Comparison of ENCODE assay signal across 1 cellular context in the genomic region with DNA sequence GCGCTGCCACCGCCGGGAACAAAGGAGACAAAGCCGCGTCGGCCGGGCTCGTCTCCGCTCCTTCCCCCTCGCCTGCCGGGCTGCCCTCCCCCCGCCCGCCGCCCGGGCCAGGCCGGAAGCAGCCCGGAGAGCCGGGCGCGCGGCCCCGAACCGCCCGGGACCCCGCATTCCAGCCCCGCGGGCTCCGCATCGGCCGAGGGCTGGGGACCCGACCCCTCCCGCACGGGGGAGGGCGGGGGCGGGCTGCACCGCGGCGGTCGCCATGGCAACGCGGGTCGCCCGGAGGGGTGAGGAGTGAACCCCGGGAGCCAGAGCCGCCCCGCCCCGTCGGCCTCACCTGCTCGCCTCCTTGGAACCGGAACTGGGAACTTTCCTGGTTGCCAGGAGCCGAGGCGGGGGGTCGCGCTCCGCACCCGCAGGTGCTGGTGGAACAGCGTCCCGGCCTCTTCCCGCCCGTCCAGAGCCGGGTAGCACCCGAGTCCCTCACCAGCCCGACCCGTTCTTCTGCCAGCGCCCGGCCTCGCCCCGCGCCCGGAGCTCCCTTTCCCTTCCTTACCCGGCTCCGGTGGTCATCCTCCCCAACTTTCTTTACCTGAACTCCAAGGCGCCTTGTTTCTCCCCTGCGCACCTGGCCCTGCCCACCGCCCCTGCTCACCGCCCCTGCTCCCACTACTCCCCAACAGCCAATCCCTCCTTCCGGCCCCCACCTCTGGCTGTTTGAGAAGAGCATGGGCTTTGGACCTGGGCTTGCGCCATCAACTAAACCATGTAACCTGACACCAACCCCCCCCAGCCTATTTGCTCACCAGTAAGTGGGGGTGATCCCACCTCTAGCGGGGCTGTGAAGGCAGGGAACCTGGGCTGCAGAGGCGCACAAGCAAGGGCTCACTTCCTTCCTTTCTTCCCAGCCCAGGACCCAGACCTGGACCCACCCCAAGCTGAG.
TF ChIP-seq lines count a peak whose summit lies in the region.

A gene with protein sequence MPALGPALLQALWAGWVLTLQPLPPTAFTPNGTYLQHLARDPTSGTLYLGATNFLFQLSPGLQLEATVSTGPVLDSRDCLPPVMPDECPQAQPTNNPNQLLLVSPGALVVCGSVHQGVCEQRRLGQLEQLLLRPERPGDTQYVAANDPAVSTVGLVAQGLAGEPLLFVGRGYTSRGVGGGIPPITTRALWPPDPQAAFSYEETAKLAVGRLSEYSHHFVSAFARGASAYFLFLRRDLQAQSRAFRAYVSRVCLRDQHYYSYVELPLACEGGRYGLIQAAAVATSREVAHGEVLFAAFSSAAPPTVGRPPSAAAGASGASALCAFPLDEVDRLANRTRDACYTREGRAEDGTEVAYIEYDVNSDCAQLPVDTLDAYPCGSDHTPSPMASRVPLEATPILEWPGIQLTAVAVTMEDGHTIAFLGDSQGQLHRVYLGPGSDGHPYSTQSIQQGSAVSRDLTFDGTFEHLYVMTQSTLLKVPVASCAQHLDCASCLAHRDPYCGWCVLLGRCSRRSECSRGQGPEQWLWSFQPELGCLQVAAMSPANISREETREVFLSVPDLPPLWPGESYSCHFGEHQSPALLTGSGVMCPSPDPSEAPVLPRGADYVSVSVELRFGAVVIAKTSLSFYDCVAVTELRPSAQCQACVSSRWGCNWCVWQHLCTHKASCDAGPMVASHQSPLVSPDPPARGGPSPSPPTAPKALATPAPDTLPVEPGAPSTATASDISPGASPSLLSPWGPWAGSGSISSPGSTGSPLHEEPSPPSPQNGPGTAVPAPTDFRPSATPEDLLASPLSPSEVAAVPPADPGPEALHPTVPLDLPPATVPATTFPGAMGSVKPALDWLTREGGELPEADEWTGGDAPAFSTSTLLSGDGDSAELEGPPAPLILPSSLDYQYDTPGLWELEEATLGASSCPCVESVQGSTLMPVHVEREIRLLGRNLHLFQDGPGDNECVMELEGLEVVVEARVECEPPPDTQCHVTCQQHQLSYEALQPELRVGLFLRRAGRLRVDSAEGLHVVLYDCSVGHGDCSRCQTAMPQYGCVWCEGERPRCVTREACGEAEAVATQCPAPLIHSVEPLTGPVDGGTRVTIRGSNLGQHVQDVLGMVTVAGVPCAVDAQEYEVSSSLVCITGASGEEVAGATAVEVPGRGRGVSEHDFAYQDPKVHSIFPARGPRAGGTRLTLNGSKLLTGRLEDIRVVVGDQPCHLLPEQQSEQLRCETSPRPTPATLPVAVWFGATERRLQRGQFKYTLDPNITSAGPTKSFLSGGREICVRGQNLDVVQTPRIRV (N-terminal part only) (minus strand): TSS at position 671 of the 943 bp plus-strand sequence. CDS start 5,475 bp downstream, outside the sequence.

TF ChIP-seq in HepG2, 621 proteins besides CTCF, POLR2A, EP300 and RAD21 (continued from another document and continues in another):
- TF ChIP-seq, protein P1, sequence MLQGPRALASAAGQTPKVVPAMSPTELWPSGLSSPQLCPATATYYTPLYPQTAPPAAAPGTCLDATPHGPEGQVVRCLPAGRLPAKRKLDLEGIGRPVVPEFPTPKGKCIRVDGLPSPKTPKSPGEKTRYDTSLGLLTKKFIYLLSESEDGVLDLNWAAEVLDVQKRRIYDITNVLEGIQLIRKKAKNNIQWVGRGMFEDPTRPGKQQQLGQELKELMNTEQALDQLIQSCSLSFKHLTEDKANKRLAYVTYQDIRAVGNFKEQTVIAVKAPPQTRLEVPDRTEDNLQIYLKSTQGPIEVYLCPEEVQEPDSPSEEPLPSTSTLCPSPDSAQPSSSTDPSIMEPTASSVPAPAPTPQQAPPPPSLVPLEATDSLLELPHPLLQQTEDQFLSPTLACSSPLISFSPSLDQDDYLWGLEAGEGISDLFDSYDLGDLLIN (CRISPR knock-in tag; IDR thresholded peaks at IDR 0.05; ENCODE audit: borderline replicate concordance), result 0 out of 2 replicates have a peak, but pooled peaks have one; percentile 16
- TF ChIP-seq ZBTB1 (CRISPR knock-in tag; IDR thresholded peaks at IDR 0.05; ENCODE audit: borderline replicate concordance), result no peak
- TF ChIP-seq, protein P2, sequence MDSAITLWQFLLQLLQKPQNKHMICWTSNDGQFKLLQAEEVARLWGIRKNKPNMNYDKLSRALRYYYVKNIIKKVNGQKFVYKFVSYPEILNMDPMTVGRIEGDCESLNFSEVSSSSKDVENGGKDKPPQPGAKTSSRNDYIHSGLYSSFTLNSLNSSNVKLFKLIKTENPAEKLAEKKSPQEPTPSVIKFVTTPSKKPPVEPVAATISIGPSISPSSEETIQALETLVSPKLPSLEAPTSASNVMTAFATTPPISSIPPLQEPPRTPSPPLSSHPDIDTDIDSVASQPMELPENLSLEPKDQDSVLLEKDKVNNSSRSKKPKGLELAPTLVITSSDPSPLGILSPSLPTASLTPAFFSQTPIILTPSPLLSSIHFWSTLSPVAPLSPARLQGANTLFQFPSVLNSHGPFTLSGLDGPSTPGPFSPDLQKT (CRISPR knock-in tag; IDR thresholded peaks at IDR 0.05; ENCODE audit: borderline replicate concordance), result no peak
- TF ChIP-seq TBL1XR1 (IDR thresholded peaks at IDR 0.05; ENCODE audit: borderline replicate concordance, low read length, partially characterized antibody), result peak; percentile 80
- TF ChIP-seq ZNF138 (CRISPR knock-in tag; IDR thresholded peaks at IDR 0.05; ENCODE audit: low read depth), result no peak
- peak; percentile 38; the same call in 1 of the 2 replicates for TF ChIP-seq GATA4 (IDR thresholded peaks at IDR 0.05; ENCODE audit: borderline replicate concordance, low read depth)
- TF ChIP-seq FOXP1 (IDR thresholded peaks at IDR 0.05), result no peak
- peak; percentile 74 for TF ChIP-seq FOXP1 (CRISPR knock-in tag; IDR thresholded peaks at IDR 0.05)
- peak; percentile 82 for TF ChIP-seq CCAR2 (optimal IDR thresholded peaks at IDR 0.05; ENCODE audit: low read depth, low read length)
- peak; percentile 93 for TF ChIP-seq NCOR1 (IDR thresholded peaks at IDR 0.05; ENCODE audit: borderline replicate concordance, low read length)
- 0 out of 2 replicates have a peak, but pooled peaks have one; percentile 58 for TF ChIP-seq ZSCAN29 (CRISPR knock-in tag; conservative IDR thresholded peaks at IDR 0.05)
- TF ChIP-seq, protein P3, sequence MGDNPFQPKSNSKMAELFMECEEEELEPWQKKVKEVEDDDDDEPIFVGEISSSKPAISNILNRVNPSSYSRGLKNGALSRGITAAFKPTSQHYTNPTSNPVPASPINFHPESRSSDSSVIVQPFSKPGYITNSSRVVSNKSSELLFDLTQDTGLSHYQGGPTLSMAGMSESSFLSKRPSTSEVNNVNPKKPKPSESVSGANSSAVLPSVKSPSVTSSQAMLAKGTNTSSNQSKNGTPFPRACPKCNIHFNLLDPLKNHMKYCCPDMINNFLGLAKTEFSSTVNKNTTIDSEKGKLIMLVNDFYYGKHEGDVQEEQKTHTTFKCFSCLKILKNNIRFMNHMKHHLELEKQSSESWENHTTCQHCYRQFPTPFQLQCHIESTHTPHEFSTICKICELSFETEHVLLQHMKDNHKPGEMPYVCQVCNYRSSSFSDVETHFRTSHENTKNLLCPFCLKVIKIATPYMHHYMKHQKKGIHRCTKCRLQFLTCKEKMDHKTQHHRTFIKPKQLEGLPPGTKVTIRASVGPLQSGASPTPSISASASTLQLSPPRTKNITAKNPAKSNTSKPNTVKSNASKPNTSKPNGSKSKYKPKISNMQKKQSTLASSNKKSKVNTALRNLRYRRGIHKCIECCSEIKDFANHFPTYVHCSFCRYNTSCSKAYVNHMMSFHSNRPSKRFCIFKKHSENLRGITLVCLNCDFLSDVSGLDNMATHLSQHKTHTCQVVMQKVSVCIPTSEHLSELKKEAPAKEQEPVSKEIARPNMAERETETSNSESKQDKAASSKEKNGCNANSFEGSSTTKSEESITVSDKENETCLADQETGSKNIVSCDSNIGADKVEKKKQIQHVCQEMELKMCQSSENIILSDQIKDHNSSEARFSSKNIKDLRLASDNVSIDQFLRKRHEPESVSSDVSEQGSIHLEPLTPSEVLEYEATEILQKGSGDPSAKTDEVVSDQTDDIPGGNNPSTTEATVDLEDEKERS (CRISPR knock-in tag; IDR thresholded peaks at IDR 0.05), result peak; percentile 76; the same call in 1 of the 2 replicates
- TF ChIP-seq, protein P4, sequence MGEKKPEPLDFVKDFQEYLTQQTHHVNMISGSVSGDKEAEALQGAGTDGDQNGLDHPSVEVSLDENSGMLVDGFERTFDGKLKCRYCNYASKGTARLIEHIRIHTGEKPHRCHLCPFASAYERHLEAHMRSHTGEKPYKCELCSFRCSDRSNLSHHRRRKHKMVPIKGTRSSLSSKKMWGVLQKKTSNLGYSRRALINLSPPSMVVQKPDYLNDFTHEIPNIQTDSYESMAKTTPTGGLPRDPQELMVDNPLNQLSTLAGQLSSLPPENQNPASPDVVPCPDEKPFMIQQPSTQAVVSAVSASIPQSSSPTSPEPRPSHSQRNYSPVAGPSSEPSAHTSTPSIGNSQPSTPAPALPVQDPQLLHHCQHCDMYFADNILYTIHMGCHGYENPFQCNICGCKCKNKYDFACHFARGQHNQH (CRISPR knock-in tag; IDR thresholded peaks at IDR 0.05), result peak; percentile 84
- TF ChIP-seq, protein P5, sequence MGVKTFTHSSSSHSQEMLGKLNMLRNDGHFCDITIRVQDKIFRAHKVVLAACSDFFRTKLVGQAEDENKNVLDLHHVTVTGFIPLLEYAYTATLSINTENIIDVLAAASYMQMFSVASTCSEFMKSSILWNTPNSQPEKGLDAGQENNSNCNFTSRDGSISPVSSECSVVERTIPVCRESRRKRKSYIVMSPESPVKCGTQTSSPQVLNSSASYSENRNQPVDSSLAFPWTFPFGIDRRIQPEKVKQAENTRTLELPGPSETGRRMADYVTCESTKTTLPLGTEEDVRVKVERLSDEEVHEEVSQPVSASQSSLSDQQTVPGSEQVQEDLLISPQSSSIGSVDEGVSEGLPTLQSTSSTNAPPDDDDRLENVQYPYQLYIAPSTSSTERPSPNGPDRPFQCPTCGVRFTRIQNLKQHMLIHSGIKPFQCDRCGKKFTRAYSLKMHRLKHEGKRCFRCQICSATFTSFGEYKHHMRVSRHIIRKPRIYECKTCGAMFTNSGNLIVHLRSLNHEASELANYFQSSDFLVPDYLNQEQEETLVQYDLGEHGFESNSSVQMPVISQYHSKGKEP (CRISPR knock-in tag; IDR thresholded peaks at IDR 0.05), result no peak
- peak; percentile 93 for TF ChIP-seq RBFOX2 (IDR thresholded peaks at IDR 0.05; ENCODE audit: low read depth, low read length)
- peak; percentile 89 for TF ChIP-seq BORCS8-MEF2B (CRISPR knock-in tag; IDR thresholded peaks at IDR 0.05)
- TF ChIP-seq, protein P6, sequence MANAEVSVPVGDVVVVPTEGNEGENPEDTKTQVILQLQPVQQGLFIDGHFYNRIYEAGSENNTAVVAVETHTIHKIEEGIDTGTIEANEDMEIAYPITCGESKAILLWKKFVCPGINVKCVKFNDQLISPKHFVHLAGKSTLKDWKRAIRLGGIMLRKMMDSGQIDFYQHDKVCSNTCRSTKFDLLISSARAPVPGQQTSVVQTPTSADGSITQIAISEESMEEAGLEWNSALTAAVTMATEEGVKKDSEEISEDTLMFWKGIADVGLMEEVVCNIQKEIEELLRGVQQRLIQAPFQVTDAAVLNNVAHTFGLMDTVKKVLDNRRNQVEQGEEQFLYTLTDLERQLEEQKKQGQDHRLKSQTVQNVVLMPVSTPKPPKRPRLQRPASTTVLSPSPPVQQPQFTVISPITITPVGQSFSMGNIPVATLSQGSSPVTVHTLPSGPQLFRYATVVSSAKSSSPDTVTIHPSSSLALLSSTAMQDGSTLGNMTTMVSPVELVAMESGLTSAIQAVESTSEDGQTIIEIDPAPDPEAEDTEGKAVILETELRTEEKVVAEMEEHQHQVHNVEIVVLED (CRISPR knock-in tag; IDR thresholded peaks at IDR 0.05; ENCODE audit: borderline replicate concordance), result peak; percentile 62
- peak; percentile 95 for TF ChIP-seq ARNTL (CRISPR knock-in tag; IDR thresholded peaks at IDR 0.05)
- TF ChIP-seq PAX8 (CRISPR knock-in tag; IDR thresholded peaks at IDR 0.05; ENCODE audit: borderline replicate concordance), result no peak
- 0 out of 2 replicates have a peak, but pooled peaks have one; percentile 21 for TF ChIP-seq ZNF644 (CRISPR knock-in tag; IDR thresholded peaks at IDR 0.05; ENCODE audit: low read depth)
- TF ChIP-seq ZNF660 (CRISPR knock-in tag; IDR thresholded peaks at IDR 0.05; ENCODE audit: borderline replicate concordance, low read depth), result no peak
